ENCODE assay signal across 1 cellular context in the genomic region with DNA sequence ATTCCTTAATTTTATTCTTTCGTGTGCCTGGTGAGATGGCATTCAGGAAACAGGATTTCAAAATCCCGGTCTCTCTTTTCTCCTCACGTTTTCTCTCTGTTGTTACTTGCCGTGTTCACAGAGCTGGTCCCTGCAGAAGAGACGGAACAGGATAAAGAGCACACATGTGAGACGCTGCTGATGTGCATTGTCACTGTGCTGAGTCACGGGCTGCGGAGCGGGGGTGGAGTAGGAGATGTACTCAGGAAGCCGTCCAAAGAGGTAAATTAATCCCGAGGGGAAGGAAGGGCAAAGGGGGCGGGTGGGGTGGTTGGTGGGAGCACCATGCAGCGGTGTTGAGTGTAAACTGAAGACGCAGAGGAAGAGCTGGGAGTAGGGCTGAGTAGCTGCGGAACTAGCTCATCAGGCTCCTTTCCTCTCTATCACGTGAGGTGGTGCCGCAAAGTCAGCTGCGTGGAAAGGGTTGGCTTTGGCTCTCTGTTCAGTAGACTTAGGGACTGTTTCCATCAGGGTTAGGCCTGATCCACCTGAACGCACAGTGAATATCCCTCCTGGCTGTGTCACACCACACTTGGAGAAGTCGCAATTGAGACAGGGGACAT.
TF ChIP-seq lines count a peak whose summit lies in the region.

No MANE protein-coding gene starts in this region.

TF ChIP-seq in H1, 55 proteins besides CTCF, POLR2A, EP300 and RAD21:
- TF ChIP-seq BACH1 (IDR thresholded peaks at IDR 0.05; ENCODE audit: low read length): peak; percentile 84
- TF ChIP-seq NANOG (IDR thresholded peaks at IDR 0.05; ENCODE audit: insufficient read depth, low read depth, low read length, poor library complexity, severe bottlenecking): no peak
- peak; percentile 58; the same call in 1 of the 2 replicates for TF ChIP-seq MAFK (IDR thresholded peaks at IDR 0.05; ENCODE audit: low read depth, low read length)
- no peak for TF ChIP-seq KDM4A (IDR thresholded peaks at IDR 0.05; ENCODE audit: low read depth, low read length, severe bottlenecking)
